Comparison of ENCODE assay signal across 30 cellular contexts in the genomic region with DNA sequence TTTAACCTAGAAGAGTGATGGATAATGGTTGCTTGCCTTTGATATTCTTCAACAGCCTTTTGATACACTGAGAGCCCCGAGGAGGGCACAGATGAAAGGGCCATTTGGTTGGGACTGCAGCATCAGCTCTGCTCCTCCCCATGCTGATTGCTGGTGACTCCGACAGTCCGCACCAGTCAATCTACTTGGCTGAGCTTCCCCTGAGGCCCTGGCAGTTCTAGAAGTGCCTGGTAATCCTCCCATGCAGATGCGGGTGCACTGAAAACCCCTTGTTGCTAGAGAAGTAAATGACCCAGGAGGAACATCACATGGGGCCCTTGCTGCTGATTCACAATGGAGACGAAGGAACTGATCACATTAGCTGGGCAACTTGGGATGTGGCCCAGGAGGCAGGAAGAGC. TPM values are rescaled to one million over a fixed set of nuclear protein-coding genes. Genes with fewer than 3 reads are reported as not detected.
"Had no signal": no experiment of that assay in that cellular context is flagged by ENCODE, and none has a peak within 500 bp of the region (broad histone marks: within the 10 kb centered on the region; RNA-seq: fewer than 3 reads in every experiment).

No MANE protein-coding gene starts in this region.

- H3K4me3 ChIP-seq: breast epithelium, MG63, SK-N-MC had no signal

- H3K27me3 ChIP-seq: MG63 had no signal

- H3K36me3 ChIP-seq: breast epithelium, MG63 had no signal

- H3K4me1 Mint-ChIP-seq: activated naive CD4-positive, alpha-beta T cell treated with anti-CD3 and anti-CD28 coated beads, Interleukin-2, amount 10 ng/mL, durations not matched to agents 7 days and 5 days had no signal

- ATAC-seq: activated CD4-positive, alpha-beta T cell treated with anti-CD3 and anti-CD28 coated beads for 36 hours; activated CD8-positive, alpha-beta T cell treated with anti-CD3 and anti-CD28 coated beads for 36 hours; activated T-cell treated with anti-CD3 and anti-CD28 coated beads, Interleukin-2, amount 50 U/mL, for 72 hours; Panc1; Right ventricle myocardium inferior; T-cell had no signal

- H3K27ac Mint-ChIP-seq: activated CD4-positive, alpha-beta T cell treated with anti-CD3 and anti-CD28 coated beads for 36 hours; activated CD8-positive, alpha-beta T cell treated with anti-CD3 and anti-CD28 coated beads for 36 hours; activated naive CD4-positive, alpha-beta T cell treated with anti-CD3 and anti-CD28 coated beads, Interleukin-2, amount 10 ng/mL, durations not matched to agents 7 days and 5 days; activated naive CD8-positive, alpha-beta T cell treated with anti-CD3 and anti-CD28 coated beads for 36 hours; activated T-cell treated with anti-CD3 and anti-CD28 coated beads, Interleukin-2, amount 50 U/mL, for 72 hours; activated T-helper 2 cell treated with anti-CD3 and anti-CD28 coated beads, Interferon-gamma antibody, Interleukin-2, Interleukin-4, amounts not matched to agents 10 μg/mL and 5 μg/mL and 100 μg/mL, durations not matched to agents 14 hours and 24 hours and 36 hours; T-cell had no signal

- H3K9me3 Mint-ChIP-seq: activated CD8-positive, alpha-beta T cell treated with anti-CD3 and anti-CD28 coated beads for 36 hours; activated naive CD4-positive, alpha-beta T cell treated with anti-CD3 and anti-CD28 coated beads, Interleukin-2, amount 10 ng/mL, durations not matched to agents 7 days and 5 days; activated naive CD8-positive, alpha-beta T cell treated with anti-CD3 and anti-CD28 coated beads for 36 hours; activated T-cell treated with anti-CD3 and anti-CD28 coated beads, Interleukin-2, amount 50 U/mL, for 72 hours; activated T-helper 2 cell treated with anti-CD3 and anti-CD28 coated beads, Interferon-gamma antibody, Interleukin-2, Interleukin-4, amounts not matched to agents 10 μg/mL and 5 μg/mL and 100 μg/mL, durations not matched to agents 14 hours and 24 hours and 36 hours; T-cell had no signal

- H3K9me3 ChIP-seq: breast epithelium, MG63 had no signal

- H3K4me1 ChIP-seq: breast epithelium had no signal

- H3K27ac ChIP-seq: breast epithelium, SK-N-MC had no signal

- H3K4me3 Mint-ChIP-seq: activated CD4-positive, alpha-beta T cell treated with anti-CD3 and anti-CD28 coated beads for 36 hours; activated CD8-positive, alpha-beta T cell treated with anti-CD3 and anti-CD28 coated beads for 36 hours; activated naive CD4-positive, alpha-beta T cell treated with anti-CD3 and anti-CD28 coated beads, Interleukin-2, amount 10 ng/mL, durations not matched to agents 7 days and 5 days; activated naive CD8-positive, alpha-beta T cell treated with anti-CD3 and anti-CD28 coated beads for 36 hours; activated T-cell treated with anti-CD3 and anti-CD28 coated beads, Interleukin-2, amount 50 U/mL, for 72 hours; T-cell had no signal

- DNase-seq: activated CD4-positive, alpha-beta T cell treated with anti-CD3 and anti-CD28 coated beads for 36 hours; activated CD4-positive, alpha-beta T cell treated with anti-CD3 and anti-CD28 coated beads, Interleukin-2, amount 50 U/mL, for 1 hour; activated CD4-positive, CD25-positive, alpha-beta regulatory T cell; activated CD8-positive, alpha-beta memory T cell treated with anti-CD3 and anti-CD28 coated beads, Interleukin-2, amount 50 U/mL, for 4 hours; activated CD8-positive, alpha-beta T cell treated with anti-CD3 and anti-CD28 coated beads for 36 hours; activated gamma-delta T cell treated with Interleukin-2 at 50 U/mL for 16 hours; activated naive CD4-positive, alpha-beta T cell treated with anti-CD3 and anti-CD28 coated beads, Interleukin-2, amount 10 ng/mL, durations not matched to agents 7 days and 5 days; activated naive CD8-positive, alpha-beta T cell treated with anti-CD3 and anti-CD28 coated beads for 36 hours; activated T-cell treated with anti-CD3 and anti-CD28 coated beads, Interleukin-2, amount 50 U/mL, for 72 hours; caudate nucleus; MG63; MV-4-11; NCI-H1092 treated with DMSO at 0.1 percent for 48 hours; NCI-H1417 treated with DMSO at 0.1 percent for 48 hours; NCI-H1694; NCI-H2029; NCI-H345; NCI-H510A; NCI-H526 treated with DMSO at 0.1 percent for 48 hours; NCI-H82; RPMI8226; T-cell; T-helper 2 cell; T1000 had no signal

- H3K36me3 Mint-ChIP-seq: activated naive CD4-positive, alpha-beta T cell treated with anti-CD3 and anti-CD28 coated beads, Interleukin-2, amount 10 ng/mL, durations not matched to agents 7 days and 5 days; activated naive CD8-positive, alpha-beta T cell treated with anti-CD3 and anti-CD28 coated beads for 36 hours; T-cell had no signal

RNA-seq across cellular contexts. Expression of gene RIC3, which starts 35.2 kb away (rescaled TPM):
- total RNA-seq: OCI-LY7 had no signal

RNA-seq across cellular contexts. Expression of gene LMO1, which starts 59.7 kb away (rescaled TPM):
- total RNA-seq: activated CD4-positive, alpha-beta T cell treated with anti-CD3 and anti-CD28 coated beads for 36 hours; activated CD8-positive, alpha-beta T cell treated with anti-CD3 and anti-CD28 coated beads for 36 hours; activated naive CD8-positive, alpha-beta T cell treated with anti-CD3 and anti-CD28 coated beads for 36 hours; activated T-helper 2 cell treated with anti-CD3 and anti-CD28 coated beads, Interferon-gamma antibody, Interleukin-2, Interleukin-4, amounts not matched to agents 10 μg/mL and 5 μg/mL and 100 μg/mL, durations not matched to agents 14 hours and 24 hours and 36 hours; breast epithelium; OCI-LY7; T-cell had no signal
